ENCODE assay signal across 21 cellular contexts in genomic region chr9:35628389-35628991, GRCh38. TPM values are rescaled to one million over a fixed set of nuclear protein-coding genes. Genes with fewer than 3 reads are reported as not detected.
"Had no signal": no experiment of that assay in that cellular context is flagged by ENCODE, and none has a peak within 500 bp of the region (broad histone marks: within the 10 kb centered on the region; RNA-seq: fewer than 3 reads in every experiment).

No MANE protein-coding gene starts in this region.

- DNase-seq: effector memory CD8-positive, alpha-beta T cell; glutamatergic neuron; immature natural killer cell; left ventricle myocardium inferior; lower lobe of right lung; occipital lobe; pancreas; right cardiac atrium; stimulated activated CD4-positive, alpha-beta T cell treated with anti-CD3 and anti-CD28 coated beads, Interleukin-4, amount 100 ng/mL, for 1 hour; stimulated activated CD8-positive, alpha-beta memory T cell treated with anti-CD3 and anti-CD28 coated beads, Interleukin-4, amount 100 ng/mL, for 48 hours; stimulated activated naive CD8-positive, alpha-beta T cell treated with anti-CD3 and anti-CD28 coated beads, Interleukin-15, amount 100 ng/mL, for 72 hours; testis; upper lobe of right lung had no signal

- H3K9me3 ChIP-seq: esophagus muscularis mucosa, gastroesophageal sphincter, left ventricle myocardium inferior, lower lobe of right lung, pancreas, testis, tibial nerve, upper lobe of right lung, vagina had no signal

- ATAC-seq: effector memory CD8-positive, alpha-beta T cell; gastroesophageal sphincter; lower lobe of right lung; pancreas; right cardiac atrium; stimulated activated effector memory CD8-positive, alpha-beta T cell treated with anti-CD3 and anti-CD28 coated beads, Interleukin-12 subunit alpha, Interleukin-12 subunit beta, amount 100 ng/mL, for 72 hours; stimulated activated naive CD8-positive, alpha-beta T cell treated with anti-CD3 and anti-CD28 coated beads, Interleukin-15, amount 100 ng/mL, for 72 hours; upper lobe of right lung had no signal

- H3K4me1 ChIP-seq: esophagus muscularis mucosa, gastroesophageal sphincter, left ventricle myocardium inferior, lower lobe of right lung, pancreas, testis, tibial nerve, upper lobe of right lung, vagina had no signal

- H3K27me3 ChIP-seq: esophagus muscularis mucosa, gastroesophageal sphincter, pancreas, testis, tibial nerve, upper lobe of right lung, vagina had no signal

- H3K4me2 ChIP-seq: smooth muscle cell had no signal

- H3K4me3 ChIP-seq: esophagus muscularis mucosa, gastroesophageal sphincter, left ventricle myocardium inferior, lower lobe of right lung, pancreas, smooth muscle cell, testis, tibial nerve, upper lobe of right lung, vagina had no signal

- H3K27ac ChIP-seq: epithelial cell of prostate, esophagus muscularis mucosa, gastroesophageal sphincter, left ventricle myocardium inferior, lower lobe of right lung, pancreas, testis, tibial nerve, upper lobe of right lung, vagina had no signal

- H3K36me3 ChIP-seq: esophagus muscularis mucosa, gastroesophageal sphincter, left ventricle myocardium inferior, lower lobe of right lung, pancreas, tibial nerve, upper lobe of right lung, vagina had no signal

RNA-seq across cellular contexts. Expression of gene SIT1, which starts 22.2 kb away (rescaled TPM):
- polyA plus RNA-seq: keratinocyte, smooth muscle cell had no signal

RNA-seq across cellular contexts. Expression of gene RMRP, which starts 29.3 kb away (rescaled TPM):
- polyA plus RNA-seq: smooth muscle cell had no signal
